In genomic region chrX:12007881-12008280, GRCh38 we compare ENCODE assay signal across 11 cellular contexts.
A peak's percentile ranks its signal among the peaks of the same experiment; 100 is the strongest.
DNase-seq lines count a peak whose midpoint lies in the region; ATAC-seq and TF ChIP-seq lines count a peak whose summit lies in the region.
"Had no signal": no experiment of that assay in that cellular context is flagged by ENCODE, and none has a peak within 500 bp of the region (broad histone marks: within the 10 kb centered on the region; RNA-seq: fewer than 3 reads in every experiment).

No MANE protein-coding gene starts in this region.

- H3K4me3 ChIP-seq in AG10803 (ENCODE audit: low read length) (no peak overlapping the region), fibroblast of villous mesenchyme (ENCODE audit: low read depth, low read length) (no peak overlapping the region)
- H3K4me3 ChIP-seq: cardiac muscle cell had no signal

- DNase-seq in AG10803 (ENCODE audit: low read depth) (peak; percentile 78), RPMI7951 (ENCODE audit: low read depth) (peak; percentile 90), fibroblast of villous mesenchyme (ENCODE audit: low read depth) (peak; percentile 52), D341Med (ENCODE audit: low spot score) (no peak), Ammon's horn (ENCODE audit: low spot score) (no peak)
- DNase-seq: NCI-H1105 treated with DMSO at 0.1 percent for 48 hours, Right ventricle myocardium superior had no signal

- ATAC-seq in GM18907 (IDR thresholded peaks at IDR 0.05; ENCODE audit: unreplicated experiment) = peak; percentile 48
- ATAC-seq in GM21529 (IDR thresholded peaks at IDR 0.05; ENCODE audit: unreplicated experiment) = no peak
- ATAC-seq in GM18858 (IDR thresholded peaks at IDR 0.05; ENCODE audit: unreplicated experiment) = no peak

- no peak for TF ChIP-seq CTCF in AG10803 (conservative IDR thresholded peaks at IDR 0.05; ENCODE audit: low read length)
- TF ChIP-seq CTCF in fibroblast of villous mesenchyme (IDR thresholded peaks at IDR 0.05; ENCODE audit: insufficient read depth, low read depth, low read length) = no peak

Comparison
In these comparisons a context has a peak if more than half of its experiments do, and no peak if none do; other contexts are left out.
1. DNase-seq: peak in AG10803 (single experiment), RPMI7951 (single experiment) and fibroblast of villous mesenchyme (single experiment); none in D341Med (single experiment) and Ammon's horn (single experiment).